ENCODE assay signal across 11 cellular contexts in genomic region chr12:51322452-51322851, GRCh38. TPM values are rescaled to one million over a fixed set of nuclear protein-coding genes. Genes with fewer than 3 reads are reported as not detected.
DNase-seq lines count a peak whose midpoint lies in the region; ATAC-seq and TF ChIP-seq lines count a peak whose summit lies in the region.
"Had no signal": no experiment of that assay in that cellular context is flagged by ENCODE, and none has a peak within 500 bp of the region (broad histone marks: within the 10 kb centered on the region; RNA-seq: fewer than 3 reads in every experiment).

No MANE protein-coding gene starts in this region.

- H3K36me3 ChIP-seq in mucosa of rectum (ENCODE audit: control insufficient read depth in 2 of 2, insufficient read depth in 2 of 2, low read length in 2 of 2) (no peaks in the 10 kb centered on the region), upper lobe of right lung (no peaks in the 10 kb centered on the region)

- ATAC-seq in upper lobe of right lung: peak; percentile 48

- no peak overlapping the region for H3K9ac ChIP-seq in mucosa of rectum (ENCODE audit: low read depth in 1 of 2, low read length in 2 of 2)

- H3K4me1 ChIP-seq in mucosa of rectum (ENCODE audit: control insufficient read depth in 2 of 2, insufficient read depth in 2 of 2, low read length in 2 of 2) (peaks cover 20 to 25% of the 10 kb centered on the region in 2 donors), upper lobe of right lung (peaks cover 30% of the 10 kb centered on the region)

- no peak for TF ChIP-seq CTCF in upper lobe of right lung (IDR thresholded peaks at IDR 0.05)

- peak overlapping the region in 1 of 2 donors; percentile 65 for H3K4me3 ChIP-seq in mucosa of rectum (ENCODE audit: low read length in 2 of 2)
- H3K4me3 ChIP-seq in upper lobe of right lung: peak overlapping the region; percentile 50

- H3K9me3 ChIP-seq in mucosa of rectum (ENCODE audit: control insufficient read depth in 2 of 2, low read length in 2 of 2) (no peaks in the 10 kb centered on the region), upper lobe of right lung (no peaks in the 10 kb centered on the region)

- peak overlapping the region; percentile 60 to 85 for H3K27ac ChIP-seq in mucosa of rectum (ENCODE audit: low read depth in 2 of 2, low read length in 2 of 2)
- peak overlapping the region; percentile 90 for H3K27ac ChIP-seq in upper lobe of right lung

- H3K27me3 ChIP-seq in mucosa of rectum (ENCODE audit: control insufficient read depth in 2 of 2, insufficient read depth in 2 of 2, low read length in 2 of 2): no peaks in the 10 kb centered on the region
- no peaks in the 10 kb centered on the region for H3K27me3 ChIP-seq in upper lobe of right lung

- peak; percentile 74 for DNase-seq in stimulated activated CD4-positive, alpha-beta T cell treated with anti-CD3 and anti-CD28 coated beads, Interleukin-15, amount 100 ng/mL, for 24 hours
- DNase-seq in stimulated activated CD4-positive, alpha-beta T cell treated with anti-CD3 and anti-CD28 coated beads, Interleukin-12 subunit alpha, Interleukin-12 subunit beta, amount 100 ng/mL, for 4 hours: no peak
- peak; percentile 26 for DNase-seq in activated CD8-positive, alpha-beta memory T cell treated with anti-CD3 and anti-CD28 coated beads, Interleukin-2, amount 50 U/mL, for 4 hours
- DNase-seq in upper lobe of right lung (no peak), COR-L47 (lab: John Stamatoyannopoulos, UW) (no peak), MV-4-11 (lab: John Stamatoyannopoulos, UW) (no peak), NCI-H2171 treated with DMSO at 0.1 percent for 48 hours (lab: John Stamatoyannopoulos, UW) (no peak)
- DNase-seq: activated CD4-positive, CD25-positive, alpha-beta regulatory T cell treated with anti-CD3 and anti-CD28 coated beads, Interleukin-2, amount 50 U/mL, for 72 hours had no signal

- intact Hi-C loops in upper lobe of right lung (cut with DNase I): no loop called here

RNA-seq across cellular contexts. Expression of gene BIN2, which starts 1.5 kb away (rescaled TPM):
- total RNA-seq in upper lobe of right lung: 26.1 TPM
- total RNA-seq: bronchial epithelial cell, renal cortical epithelial cell had no signal

RNA-seq across cellular contexts. Expression of gene CELA1, which starts 24.0 kb away (rescaled TPM):
- total RNA-seq in upper lobe of right lung: not detected
- total RNA-seq: bronchial epithelial cell, renal cortical epithelial cell had no signal

RNA-seq across cellular contexts. Expression of gene SMAGP, which starts 52.2 kb away (rescaled TPM):
- total RNA-seq in upper lobe of right lung: 34.2 TPM

Comparison
In these comparisons a context has a peak if more than half of its experiments do, and no peak if none do; other contexts are left out.
1. DNase-seq: peak in stimulated activated CD4-positive, alpha-beta T cell treated with anti-CD3 and anti-CD28 coated beads, Interleukin-15, amount 100 ng/mL, for 24 hours (single experiment) and activated CD8-positive, alpha-beta memory T cell treated with anti-CD3 and anti-CD28 coated beads, Interleukin-2, amount 50 U/mL, for 4 hours (single experiment); none in stimulated activated CD4-positive, alpha-beta T cell treated with anti-CD3 and anti-CD28 coated beads, Interleukin-12 subunit alpha, Interleukin-12 subunit beta, amount 100 ng/mL, for 4 hours (single experiment), upper lobe of right lung (single experiment), COR-L47 (single experiment), MV-4-11 (single experiment) and NCI-H2171 treated with DMSO at 0.1 percent for 48 hours (single experiment).